In genomic region chr12:76555226-76555767, GRCh38 we compare ENCODE assay signal across 18 cellular contexts. TPM values are rescaled to one million over a fixed set of nuclear protein-coding genes. Genes with fewer than 3 reads are reported as not detected.
A peak's percentile ranks its signal among the peaks of the same experiment; 100 is the strongest.
DNase-seq lines count a peak whose midpoint lies in the region; ATAC-seq and TF ChIP-seq lines count a peak whose summit lies in the region.
"Had no signal": no experiment of that assay in that cellular context is flagged by ENCODE, and none has a peak within 500 bp of the region (broad histone marks: within the 10 kb centered on the region; RNA-seq: fewer than 3 reads in every experiment).

No MANE protein-coding gene starts in this region.

- intact Hi-C loops in left ventricle myocardium inferior (cut with micrococcal nuclease): no loop called here
- intact Hi-C loops in cardiac septum (cut with DNase I): loop anchor here (5.0 to 10.0 kb wide), 3 partner anchors 93 to 470 kb away; partner anchors contain the start of genes BBS10 and NAP1L1
- intact Hi-C loops in right lobe of liver (cut with DNase I): no loop called here

- H3K4me3 ChIP-seq in left ventricle myocardium inferior: no peak overlapping the region
- H3K4me3 ChIP-seq in SK-N-MC: peak overlapping the region; percentile 15; the same call in 1 of the 2 replicates
- H3K4me3 ChIP-seq in fibroblast of mammary gland (ENCODE audit: control insufficient read depth, low read depth, low read length): no peak overlapping the region
- no peak overlapping the region for H3K4me3 ChIP-seq in right lobe of liver
- H3K4me3 ChIP-seq: heart left ventricle, MG63 had no signal

- TF ChIP-seq CTCF in left ventricle myocardium inferior (IDR thresholded peaks at IDR 0.05; ENCODE audit: borderline replicate concordance) (no peak), fibroblast of mammary gland (conservative IDR thresholded peaks at IDR 0.05; ENCODE audit: control insufficient read depth, insufficient read depth, low read depth, low read length) (peak; percentile 8), right lobe of liver (IDR thresholded peaks at IDR 0.05) (no peak)

- H3K4me1 ChIP-seq in left ventricle myocardium inferior: peaks cover 90% of the 10 kb centered on the region
- H3K4me1 ChIP-seq in right lobe of liver: peaks cover 0 to 14% (median 2%) of the 10 kb centered on the region in 4 donors

- no peaks in the 10 kb centered on the region for H3K27me3 ChIP-seq in left ventricle myocardium inferior (ENCODE audit: low read depth)
- no peaks in the 10 kb centered on the region for H3K27me3 ChIP-seq in right lobe of liver
- H3K27me3 ChIP-seq: heart left ventricle, MG63, spleen had no signal

- DNase-seq in left ventricle myocardium inferior: no peak
- no peak for DNase-seq in cardiac septum (ENCODE audit: low spot score)
- DNase-seq in SK-N-MC (ENCODE audit: low read depth, low spot score): no peak
- peak; percentile 21 for DNase-seq in fibroblast of mammary gland (ENCODE audit: low read depth)
- no peak for DNase-seq in right lobe of liver
- no peak for DNase-seq in HUDEP-2 (lab: John Stamatoyannopoulos, UW; ENCODE audit: unreplicated experiment in 76 of 76)
- DNase-seq in stimulated activated CD4-positive, alpha-beta T cell treated with anti-CD3 and anti-CD28 coated beads, Interleukin-4, amount 100 ng/mL, for 1 hour: no peak
- DNase-seq: ACHN, heart left ventricle, kidney, MG63, NCI-H526, occipital lobe, spleen, substantia nigra had no signal

- peak overlapping the region; percentile 15 for H3K9ac ChIP-seq in SK-N-MC (ENCODE audit: insufficient read length)

- 73% methylated on average over 7 of the region's 7 CpGs for WGBS in right lobe of liver (ENCODE audit: insufficient coverage, low coverage, low lambda C conversion rate, missing lambda C conversion rate)

- no peaks in the 10 kb centered on the region for H3K36me3 ChIP-seq in left ventricle myocardium inferior
- H3K36me3 ChIP-seq in SK-N-MC (ENCODE audit: insufficient read depth, low read length): no peaks in the 10 kb centered on the region
- no peaks in the 10 kb centered on the region for H3K36me3 ChIP-seq in right lobe of liver
- H3K36me3 ChIP-seq: heart left ventricle, spleen had no signal

- H3K27ac ChIP-seq in left ventricle myocardium inferior (replicated peaks) (peak overlapping the region; percentile 48), SK-N-MC (peak overlapping the region; percentile 83), right lobe of liver (no peak overlapping the region)
- H3K27ac ChIP-seq: epithelial cell of prostate had no signal

- no peaks in the 10 kb centered on the region for H3K9me3 ChIP-seq in left ventricle myocardium inferior (replicated peaks)
- no peaks in the 10 kb centered on the region for H3K9me3 ChIP-seq in SK-N-MC (ENCODE audit: low read depth, low read length)
- no peaks in the 10 kb centered on the region for H3K9me3 ChIP-seq in right lobe of liver
- H3K9me3 ChIP-seq: heart left ventricle, MG63, spleen had no signal

- ATAC-seq in right lobe of liver (no peak), HG02678 (IDR thresholded peaks at IDR 0.05; ENCODE audit: unreplicated experiment) (no peak)
- ATAC-seq: activated naive CD4-positive, alpha-beta T cell treated with anti-CD3 and anti-CD28 coated beads, Interleukin-2, amount 50 U/mL, for 72 hours; heart left ventricle had no signal

- TF ChIP-seq POLR2A in right lobe of liver (IDR thresholded peaks at IDR 0.05): no peak

RNA-seq across cellular contexts. Expression of gene OSBPL8, which starts 4.3 kb away (rescaled TPM):
- total RNA-seq in left ventricle myocardium inferior: 28.9 TPM
- total RNA-seq in cardiac septum: 43.2 TPM
- 10 to 100 TPM; 20.2 to 29.1 (median 24.2) TPM for total RNA-seq in right lobe of liver

Comparison
In these comparisons a context has a peak if more than half of its experiments do, and no peak if none do; other contexts are left out.
1. H3K27ac ChIP-seq: peak in left ventricle myocardium inferior (single experiment) and SK-N-MC (single experiment); none in right lobe of liver (0 of 3).